1 cellular context compared by ENCODE assay signal in genomic region chr9:112174965-112175795, GRCh38.
A peak's percentile ranks its signal among the peaks of the same experiment; 100 is the strongest.
TF ChIP-seq lines count a peak whose summit lies in the region.

TSS of gene SUSD1 (minus strand) at chr9:112175297. CDS start at chr9:112175235, 62 bp downstream.

TF ChIP-seq in HepG2, 621 proteins besides CTCF, POLR2A, EP300 and RAD21 (continued from another document):
- TF ChIP-seq HNF1B (CRISPR knock-in tag; IDR thresholded peaks at IDR 0.05) (0 out of 2 replicates have a peak, but pooled peaks have one; percentile 23), PCBP1 (IDR thresholded peaks at IDR 0.05; ENCODE audit: borderline replicate concordance, low read depth, low read length) (no peak), MIER3 (CRISPR knock-in tag; IDR thresholded peaks at IDR 0.05; ENCODE audit: borderline replicate concordance) (no peak), PHF20 (CRISPR knock-in tag; IDR thresholded peaks at IDR 0.05) (0 out of 2 replicates have a peak, but pooled peaks have one; percentile 23), ZNF646 (CRISPR knock-in tag; IDR thresholded peaks at IDR 0.05) (no peak), RARA (CRISPR knock-in tag; IDR thresholded peaks at IDR 0.05) (no peak), BCLAF1 (IDR thresholded peaks at IDR 0.05) (no peak), SNAPC5 (CRISPR knock-in tag; IDR thresholded peaks at IDR 0.05; ENCODE audit: borderline replicate concordance) (0 out of 2 replicates have a peak, but pooled peaks have one; percentile 48), ARNTL (CRISPR knock-in tag; IDR thresholded peaks at IDR 0.05) (0 out of 2 replicates have a peak, but pooled peaks have one; percentile 21), FOXJ3 (CRISPR knock-in tag; IDR thresholded peaks at IDR 0.05; ENCODE audit: borderline replicate concordance) (no peak), SALL1 (CRISPR knock-in tag; IDR thresholded peaks at IDR 0.05) (peak; percentile 54; the same call in 1 of the 2 replicates), ZC3H13 (CRISPR knock-in tag; IDR thresholded peaks at IDR 0.05) (peak; percentile 77; the same call in 1 of the 2 replicates), CHCHD3 (CRISPR knock-in tag; IDR thresholded peaks at IDR 0.05) (no peak)
